1 cellular context compared by ENCODE assay signal in the genomic region with DNA sequence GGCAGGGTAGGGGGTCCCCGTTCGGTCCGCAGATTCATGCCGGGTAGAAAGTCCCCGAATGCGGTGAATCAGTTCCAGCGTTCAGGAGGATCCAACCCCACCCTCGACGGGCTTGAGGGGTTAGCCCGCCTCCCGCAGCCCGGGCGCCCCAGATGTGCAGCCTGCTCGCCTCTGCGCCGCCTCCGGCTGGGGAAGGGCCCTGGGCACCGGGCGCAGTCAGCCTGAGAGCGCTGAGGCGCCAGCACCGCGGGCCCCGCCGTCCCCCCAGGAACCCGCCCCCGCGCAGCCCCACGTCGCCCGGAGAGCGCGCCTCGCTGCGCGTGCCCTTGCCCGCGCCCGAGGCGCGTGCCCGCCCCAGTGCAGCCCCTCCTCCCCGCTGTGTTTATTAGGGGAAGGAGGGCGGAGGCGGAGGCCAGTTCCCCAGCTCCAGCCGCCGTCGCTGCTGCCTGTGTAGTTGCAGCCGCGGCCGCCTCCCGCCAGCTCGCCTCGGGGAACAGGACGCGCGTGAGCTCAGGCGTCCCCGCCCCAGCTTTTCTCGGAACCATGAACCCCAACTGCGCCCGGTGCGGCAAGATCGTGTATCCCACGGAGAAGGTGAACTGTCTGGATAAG.
A peak's percentile ranks its signal among the peaks of the same experiment; 100 is the strongest.
TF ChIP-seq lines count a peak whose summit lies in the region.

A gene with protein sequence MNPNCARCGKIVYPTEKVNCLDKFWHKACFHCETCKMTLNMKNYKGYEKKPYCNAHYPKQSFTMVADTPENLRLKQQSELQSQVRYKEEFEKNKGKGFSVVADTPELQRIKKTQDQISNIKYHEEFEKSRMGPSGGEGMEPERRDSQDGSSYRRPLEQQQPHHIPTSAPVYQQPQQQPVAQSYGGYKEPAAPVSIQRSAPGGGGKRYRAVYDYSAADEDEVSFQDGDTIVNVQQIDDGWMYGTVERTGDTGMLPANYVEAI (plus strand): TSS at position 412 of the 612 bp plus-strand sequence. CDS start 132 bp downstream, at position 544.

TF ChIP-seq in HepG2, 621 proteins besides CTCF, POLR2A, EP300 and RAD21 (continued from another document and continues in another):
- TF ChIP-seq POGK (CRISPR knock-in tag; conservative IDR thresholded peaks at IDR 0.05) (peak; percentile 79; the same call in 1 of the 2 replicates), ZBTB8A (CRISPR knock-in tag; IDR thresholded peaks at IDR 0.05; ENCODE audit: borderline replicate concordance, low read depth) (no peak), PPARG (CRISPR knock-in tag; conservative IDR thresholded peaks at IDR 0.05) (no peak; the same call in 1 of the 2 replicates), KLF11 (CRISPR knock-in tag; IDR thresholded peaks at IDR 0.05) (peak; percentile 28; the same call in 1 of the 2 replicates), HDAC1 (CRISPR knock-in tag; IDR thresholded peaks at IDR 0.05) (peak; percentile 94), FOXO4 (CRISPR knock-in tag; conservative IDR thresholded peaks at IDR 0.05) (no peak), ZNF530 (CRISPR knock-in tag; IDR thresholded peaks at IDR 0.05; ENCODE audit: low read depth) (no peak), AHDC1 (CRISPR knock-in tag; IDR thresholded peaks at IDR 0.05; ENCODE audit: borderline replicate concordance) (no peak), REL (CRISPR knock-in tag; conservative IDR thresholded peaks at IDR 0.05) (peak; percentile 11; the same call in 1 of the 2 replicates), MXI1 (IDR thresholded peaks at IDR 0.05; ENCODE audit: borderline replicate concordance, low read depth, low read length) (peak; percentile 80; the same call in 2 of the 3 replicates), ZNF563 (CRISPR knock-in tag; IDR thresholded peaks at IDR 0.05) (peak; percentile 66; the same call in 1 of the 2 replicates), ZNF329 (CRISPR knock-in tag; IDR thresholded peaks at IDR 0.05; ENCODE audit: low read depth) (peak; percentile 81; the same call in 1 of the 2 replicates), HNRNPL (IDR thresholded peaks at IDR 0.05; ENCODE audit: low read depth, low read length) (no peak), ZMYM4 (CRISPR knock-in tag; IDR thresholded peaks at IDR 0.05) (no peak; the same call in 1 of the 2 replicates), ELF1 (CRISPR knock-in tag; IDR thresholded peaks at IDR 0.05) (peak; percentile 30; the same call in 1 of the 2 replicates), ZSCAN21 (CRISPR knock-in tag; IDR thresholded peaks at IDR 0.05; ENCODE audit: borderline replicate concordance) (peak; percentile 87), ZNF773 (CRISPR knock-in tag; IDR thresholded peaks at IDR 0.05; ENCODE audit: borderline replicate concordance) (no peak), ZNF724P (CRISPR knock-in tag; IDR thresholded peaks at IDR 0.05; ENCODE audit: borderline replicate concordance) (peak; percentile 53; the same call in 1 of the 2 replicates), ZNF10 (CRISPR knock-in tag; IDR thresholded peaks at IDR 0.05; ENCODE audit: borderline replicate concordance, low read depth) (0 out of 2 replicates have a peak, but pooled peaks have one; percentile 33), HNRNPH1 (optimal IDR thresholded peaks at IDR 0.05; ENCODE audit: low read depth, low read length) (no peak), ZNF75D (CRISPR knock-in tag; IDR thresholded peaks at IDR 0.05; ENCODE audit: borderline replicate concordance) (no peak), ZNF513 (CRISPR knock-in tag; conservative IDR thresholded peaks at IDR 0.05) (no peak), KDM5B (CRISPR knock-in tag; IDR thresholded peaks at IDR 0.05; ENCODE audit: borderline replicate concordance) (peak; percentile 70), MAZ (IDR thresholded peaks at IDR 0.05; ENCODE audit: borderline replicate concordance, low read depth, low read length) (peak; percentile 91), MAZ (CRISPR knock-in tag; IDR thresholded peaks at IDR 0.05; ENCODE audit: low read depth) (peak; percentile 85; the same call in 1 of the 2 replicates), SALL2 (CRISPR knock-in tag; IDR thresholded peaks at IDR 0.05) (peak; percentile 79; the same call in 1 of the 2 replicates), ZNF891 (CRISPR knock-in tag; IDR thresholded peaks at IDR 0.05) (peak; percentile 94; the same call in 1 of the 2 replicates), ZNF260 (CRISPR knock-in tag; IDR thresholded peaks at IDR 0.05; ENCODE audit: borderline replicate concordance, low read depth) (no peak), ATF5 (CRISPR knock-in tag; IDR thresholded peaks at IDR 0.05; ENCODE audit: low read depth) (0 out of 2 replicates have a peak, but pooled peaks have one; percentile 56), ZNF749 (CRISPR knock-in tag; IDR thresholded peaks at IDR 0.05; ENCODE audit: borderline replicate concordance) (peak; percentile 91; the same call in 1 of the 2 replicates), STAG1 (CRISPR knock-in tag; IDR thresholded peaks at IDR 0.05) (no peak), ZNF615 (CRISPR knock-in tag; IDR thresholded peaks at IDR 0.05; ENCODE audit: borderline replicate concordance) (peak; percentile 81; the same call in 1 of the 2 replicates)
- TF ChIP-seq, protein P1, sequence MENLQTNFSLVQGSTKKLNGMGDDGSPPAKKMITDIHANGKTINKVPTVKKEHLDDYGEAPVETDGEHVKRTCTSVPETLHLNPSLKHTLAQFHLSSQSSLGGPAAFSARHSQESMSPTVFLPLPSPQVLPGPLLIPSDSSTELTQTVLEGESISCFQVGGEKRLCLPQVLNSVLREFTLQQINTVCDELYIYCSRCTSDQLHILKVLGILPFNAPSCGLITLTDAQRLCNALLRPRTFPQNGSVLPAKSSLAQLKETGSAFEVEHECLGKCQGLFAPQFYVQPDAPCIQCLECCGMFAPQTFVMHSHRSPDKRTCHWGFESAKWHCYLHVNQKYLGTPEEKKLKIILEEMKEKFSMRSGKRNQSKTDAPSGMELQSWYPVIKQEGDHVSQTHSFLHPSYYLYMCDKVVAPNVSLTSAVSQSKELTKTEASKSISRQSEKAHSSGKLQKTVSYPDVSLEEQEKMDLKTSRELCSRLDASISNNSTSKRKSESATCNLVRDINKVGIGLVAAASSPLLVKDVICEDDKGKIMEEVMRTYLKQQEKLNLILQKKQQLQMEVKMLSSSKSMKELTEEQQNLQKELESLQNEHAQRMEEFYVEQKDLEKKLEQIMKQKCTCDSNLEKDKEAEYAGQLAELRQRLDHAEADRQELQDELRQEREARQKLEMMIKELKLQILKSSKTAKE (CRISPR knock-in tag; IDR thresholded peaks at IDR 0.05; ENCODE audit: borderline replicate concordance), result no peak
- TF ChIP-seq, protein P2, sequence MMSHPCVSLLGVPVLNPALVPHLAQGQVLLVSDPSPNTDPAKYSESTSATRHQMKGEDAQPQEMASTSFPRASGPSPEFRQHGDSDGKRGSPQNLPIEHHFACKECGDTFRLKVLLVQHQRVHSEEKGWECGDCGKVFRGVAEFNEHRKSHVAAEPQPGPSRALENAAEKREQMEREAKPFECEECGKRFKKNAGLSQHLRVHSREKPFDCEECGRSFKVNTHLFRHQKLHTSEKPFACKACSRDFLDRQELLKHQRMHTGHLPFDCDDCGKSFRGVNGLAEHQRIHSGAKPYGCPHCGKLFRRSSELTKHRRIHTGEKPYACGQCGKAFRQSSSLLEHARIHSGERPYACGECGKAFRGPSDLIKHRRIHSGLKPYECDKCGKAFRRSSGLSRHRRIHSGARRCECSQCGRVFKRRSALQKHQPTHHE (CRISPR knock-in tag; IDR thresholded peaks at IDR 0.05; ENCODE audit: borderline replicate concordance), result peak; percentile 89
- TF ChIP-seq, protein P3, sequence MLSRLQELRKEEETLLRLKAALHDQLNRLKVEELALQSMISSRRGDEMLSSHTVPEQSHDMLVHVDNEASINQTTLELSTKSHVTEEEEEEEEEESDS (CRISPR knock-in tag; IDR thresholded peaks at IDR 0.05; ENCODE audit: borderline replicate concordance), result no peak
- TF ChIP-seq, protein P4, sequence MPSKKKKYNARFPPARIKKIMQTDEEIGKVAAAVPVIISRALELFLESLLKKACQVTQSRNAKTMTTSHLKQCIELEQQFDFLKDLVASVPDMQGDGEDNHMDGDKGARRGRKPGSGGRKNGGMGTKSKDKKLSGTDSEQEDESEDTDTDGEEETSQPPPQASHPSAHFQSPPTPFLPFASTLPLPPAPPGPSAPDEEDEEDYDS (CRISPR knock-in tag; IDR thresholded peaks at IDR 0.05), result peak; percentile 99
- TF ChIP-seq, protein P5, sequence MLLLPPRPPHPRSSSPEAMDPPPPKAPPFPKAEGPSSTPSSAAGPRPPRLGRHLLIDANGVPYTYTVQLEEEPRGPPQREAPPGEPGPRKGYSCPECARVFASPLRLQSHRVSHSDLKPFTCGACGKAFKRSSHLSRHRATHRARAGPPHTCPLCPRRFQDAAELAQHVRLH (CRISPR knock-in tag; IDR thresholded peaks at IDR 0.05; ENCODE audit: borderline replicate concordance, low read depth), result peak; percentile 71; the same call in 1 of the 2 replicates
